1 cellular context compared by ENCODE assay signal in genomic region chr11:117816846-117817212, GRCh38.
TF ChIP-seq lines count a peak whose summit lies in the region.

No MANE protein-coding gene starts in this region.

TF ChIP-seq in HepG2, 621 proteins besides CTCF, POLR2A, EP300 and RAD21:
- peak; percentile 36; the same call in 1 of the 2 replicates for TF ChIP-seq ZNF749 (CRISPR knock-in tag; IDR thresholded peaks at IDR 0.05; ENCODE audit: borderline replicate concordance)
- TF ChIP-seq BHLHE40 (IDR thresholded peaks at IDR 0.05; ENCODE audit: low read length) = no peak
- TF ChIP-seq SALL2 (CRISPR knock-in tag; IDR thresholded peaks at IDR 0.05) = no peak
- TF ChIP-seq ELF3 (CRISPR knock-in tag; IDR thresholded peaks at IDR 0.05) = no peak
- 0 out of 2 replicates have a peak, but pooled peaks have one; percentile 20 for TF ChIP-seq MEIS2 (CRISPR knock-in tag; IDR thresholded peaks at IDR 0.05)
- 0 out of 2 replicates have a peak, but pooled peaks have one; percentile 15 for TF ChIP-seq POLR2G (IDR thresholded peaks at IDR 0.05; ENCODE audit: low read depth, low read length)
